Comparison of ENCODE assay signal across 22 cellular contexts in the genomic region with DNA sequence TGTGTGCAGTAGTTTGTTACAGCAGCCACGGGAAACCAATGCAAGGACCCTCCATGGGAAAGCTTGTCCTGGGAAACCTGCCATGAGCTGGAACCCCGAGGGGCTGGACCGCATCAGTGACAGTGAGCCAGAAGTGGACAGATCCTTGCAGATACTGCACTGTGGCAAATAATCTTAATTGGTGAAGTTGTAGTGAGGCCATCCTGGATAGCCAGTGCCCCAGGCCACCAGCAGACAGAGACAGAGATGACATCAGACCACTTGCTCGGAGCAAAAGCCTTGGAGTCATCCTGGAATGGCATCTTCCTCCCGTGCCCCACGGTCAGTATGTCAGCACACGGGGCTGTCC. TPM values are rescaled to one million over a fixed set of nuclear protein-coding genes. Genes with fewer than 3 reads are reported as not detected.
DNase-seq lines count a peak whose midpoint lies in the region; ATAC-seq and TF ChIP-seq lines count a peak whose summit lies in the region.
"Had no signal": no experiment of that assay in that cellular context is flagged by ENCODE, and none has a peak within 500 bp of the region (broad histone marks: within the 10 kb centered on the region; RNA-seq: fewer than 3 reads in every experiment).

No MANE protein-coding gene starts in this region.

- CTCF ChIA-PET in SK-N-SH (lab: Yijun Ruan, JAX): interaction anchor here (0.7 to 2.3 kb wide), 20 partner anchors 10 to 661 kb away, joined by 3 to 18 read pairs (median 5); partner anchors contain the start of gene SORCS2

- POLR2A ChIA-PET in SK-N-SH (lab: Yijun Ruan, JAX): interaction anchor here (0.6 kb wide), 1 partner anchor 204 kb away, joined by 5 read pairs; no protein-coding TSS in a partner anchor

- H3K9me3 Mint-ChIP-seq in CD14-positive monocyte (no peaks in the 10 kb centered on the region), neural crest cell (no peaks in the 10 kb centered on the region)
- H3K9me3 Mint-ChIP-seq: CD4-positive, alpha-beta T cell had no signal

- H3K4me1 ChIP-seq in SK-N-SH (ENCODE audit: control insufficient read depth in 1 of 2, insufficient read depth in 2 of 2, low read depth in 1 of 2, low read length in 1 of 2): peaks cover 0 to 19% of the 10 kb centered on the region in 2 experiments; a peak in 2 of 4 replicates
- H3K4me1 ChIP-seq: BE2C had no signal

- TF ChIP-seq CTCF in CD14-positive monocyte (IDR thresholded peaks at IDR 0.05): peak; percentile 3
- no peak; the same call in 1 of the 2 replicates for TF ChIP-seq CTCF in SK-N-SH (IDR thresholded peaks at IDR 0.05)
- TF ChIP-seq CTCF in neural crest cell (conservative IDR thresholded peaks at IDR 0.05): no peak

- H3K36me3 ChIP-seq in SK-N-SH (replicated peaks in 1 of 2; ENCODE audit: control insufficient read depth in 1 of 2, insufficient read depth in 2 of 2, low read length in 1 of 2): no peaks in the 10 kb centered on the region
- H3K36me3 ChIP-seq: BE2C had no signal

- TF ChIP-seq EP300 in SK-N-SH (IDR thresholded peaks at IDR 0.05; ENCODE audit: borderline replicate concordance in 1 of 2, low read depth in 1 of 2, low read length in 1 of 2): peak in 1 of 2 experiments; percentile 45; a peak in 1 of 4 replicates

- no peak for ATAC-seq in Right ventricle myocardium inferior
- no peak for ATAC-seq in left ventricle myocardium superior

- no peak overlapping the region for H2AFZ ChIP-seq in SK-N-SH (ENCODE audit: low read depth)

- H3K4me3 ChIP-seq in SK-N-SH (ENCODE audit: low read depth in 2 of 2, low read length in 1 of 2): no peak overlapping the region
- H3K4me3 ChIP-seq: A549, GM12878 had no signal

- no peaks in the 10 kb centered on the region for H3K36me3 Mint-ChIP-seq in CD14-positive monocyte
- no peaks in the 10 kb centered on the region for H3K36me3 Mint-ChIP-seq in neural crest cell (ENCODE audit: low read depth)

- TF ChIP-seq RAD21 in SK-N-SH (IDR thresholded peaks at IDR 0.05; ENCODE audit: low read length): no peak

- H3K27me3 ChIP-seq in SK-N-SH (ENCODE audit: insufficient read depth): peaks cover 30% of the 10 kb centered on the region
- H3K27me3 ChIP-seq: BE2C had no signal

- WGBS in SK-N-SH (ENCODE audit: low lambda C conversion rate): 58% methylated on average over 7 of the region's 7 CpGs

- no peak overlapping the region for H3K27ac ChIP-seq in SK-N-SH (ENCODE audit: low read depth in 2 of 2, low read length in 1 of 2)
- H3K27ac ChIP-seq: A549 had no signal

- H3K4me1 Mint-ChIP-seq in CD14-positive monocyte: no peaks in the 10 kb centered on the region
- peaks cover 47% of the 10 kb centered on the region for H3K4me1 Mint-ChIP-seq in neural crest cell

- DNase-seq in Right ventricle myocardium inferior (ENCODE audit: missing footprints) (peak; percentile 26), left ventricle myocardium superior (no peak), CD14-positive monocyte (ENCODE audit: low spot score) (no peak), SK-N-SH (peak; percentile 76), neural crest cell (ENCODE audit: low read depth, low spot score) (no peak), GF-D8 (lab: John Stamatoyannopoulos, UW) (no peak), HCEC 1CT (no peak), NCI-H82 treated with DMSO at 0.1 percent for 48 hours (lab: John Stamatoyannopoulos, UW; ENCODE audit: unreplicated experiment) (no peak)
- DNase-seq: COR-L47, DMS79 treated with DMSO at 0.1 percent for 48 hours, MV-4-11, NCI-H1105 treated with DMSO at 0.1 percent for 48 hours, NCI-H1694, NCI-H2081, NCI-H2171, NCI-H345, NCI-H774 had no signal

- H3K27ac Mint-ChIP-seq in CD14-positive monocyte (no peak overlapping the region), neural crest cell (ENCODE audit: unreplicated experiment) (peak overlapping the region; percentile 32)
- H3K27ac Mint-ChIP-seq: CD4-positive, alpha-beta T cell had no signal

- H3K4me3 Mint-ChIP-seq in CD14-positive monocyte: peak overlapping the region in 1 of 2 donors; percentile 3
- no peak overlapping the region for H3K4me3 Mint-ChIP-seq in neural crest cell
- H3K4me3 Mint-ChIP-seq: CD4-positive, alpha-beta T cell had no signal

- intact Hi-C loops in Right ventricle myocardium inferior (cut with DNase I): no loop called here
- intact Hi-C loops in left ventricle myocardium superior (cut with micrococcal nuclease): no loop called here
- intact Hi-C loops in CD14-positive monocyte (cut with micrococcal nuclease): no loop called here

- no peaks in the 10 kb centered on the region for H3K79me2 ChIP-seq in SK-N-SH (ENCODE audit: insufficient read depth)

- no peaks in the 10 kb centered on the region for H3K9me2 ChIP-seq in SK-N-SH

- peaks cover 11 to 23% (median 13%) of the 10 kb centered on the region in 3 donors for H3K27me3 Mint-ChIP-seq in CD14-positive monocyte (ENCODE audit: low read depth in 3 of 3)
- no peaks in the 10 kb centered on the region for H3K27me3 Mint-ChIP-seq in neural crest cell (ENCODE audit: low read depth)

- no peak overlapping the region for H3K9ac ChIP-seq in SK-N-SH

- no peaks in the 10 kb centered on the region for H4K20me1 ChIP-seq in SK-N-SH (ENCODE audit: insufficient read depth)

- H3F3A ChIP-seq in SK-N-SH (replicated peaks; ENCODE audit: insufficient read depth): no peaks in the 10 kb centered on the region

- no peaks in the 10 kb centered on the region for H3K9me3 ChIP-seq in SK-N-SH
- H3K9me3 ChIP-seq: A549, BE2C had no signal

- no peak overlapping the region for H3K4me2 ChIP-seq in SK-N-SH
- H3K4me2 ChIP-seq: A549 had no signal

TF ChIP-seq in SK-N-SH, 30 proteins besides CTCF, POLR2A, EP300 and RAD21:
- TF ChIP-seq EZH2phosphoT487 (IDR thresholded peaks at IDR 0.05; ENCODE audit: borderline replicate concordance, low read depth) (no peak), JUND (IDR thresholded peaks at IDR 0.05) (no peak), FOXJ3 (CRISPR knock-in tag; IDR thresholded peaks at IDR 0.05) (0 out of 2 replicates have a peak, but pooled peaks have one; percentile 19), RCOR1 (IDR thresholded peaks at IDR 0.05; ENCODE audit: low read length) (peak; percentile 59; the same call in 1 of the 2 replicates), GATA2 (CRISPR knock-in tag; IDR thresholded peaks at IDR 0.05) (peak; percentile 71)
TF ChIP-seq in SK-N-SH: peak in this region for 3.

RNA-seq across cellular contexts. Expression of gene SORCS2, which starts 35.2 kb away (rescaled TPM):
- 1.1 TPM for total RNA-seq in Right ventricle myocardium inferior
- 1.5 TPM for total RNA-seq in left ventricle myocardium superior
- polyA plus RNA-seq in CD14-positive monocyte: under 1 TPM in 1 of 2 donors, not detected in 1; 0.46 TPM
- 0.99 and 1.6 TPM in 2 replicates for polyA plus RNA-seq in SK-N-SH (2012; rRNA removed)
- polyA plus RNA-seq in SK-N-SH (2012; cell fraction: cytosol; rRNA removed): 0.58 and 0.79 TPM in 2 replicates
- 2.2 and 2.5 TPM in 2 replicates for polyA plus RNA-seq in SK-N-SH (2012; cell fraction: nucleus; rRNA removed)
- 1.1 and 1.2 TPM in 2 replicates for total RNA-seq in neural crest cell
- total RNA-seq: CD4-positive, alpha-beta T cell; SK-MEL-5 had no signal

Comparison
In these comparisons a context has a peak if more than half of its experiments do, and no peak if none do; other contexts are left out.
1. DNase-seq: peak in Right ventricle myocardium inferior (single experiment) and SK-N-SH (single experiment); none in left ventricle myocardium superior (single experiment), CD14-positive monocyte (single experiment), neural crest cell (single experiment), GF-D8 (single experiment), HCEC 1CT (single experiment) and NCI-H82 treated with DMSO at 0.1 percent for 48 hours (single experiment).